ENCODE assay signal across 24 cellular contexts in genomic region chr5:143343042-143343441, GRCh38.
DNase-seq lines count a peak whose midpoint lies in the region; ATAC-seq and TF ChIP-seq lines count a peak whose summit lies in the region.
"Had no signal": no experiment of that assay in that cellular context is flagged by ENCODE, and none has a peak within 500 bp of the region (broad histone marks: within the 10 kb centered on the region; RNA-seq: fewer than 3 reads in every experiment).

No MANE protein-coding gene starts in this region.

- intact Hi-C loops in activated CD4-positive, alpha-beta T cell treated with anti-CD3 and anti-CD28 coated beads for 36 hours (cut with DNase I, micrococcal nuclease): loop anchor here (2.0 to 5.0 kb wide), 2 partner anchors 62 to 94 kb away; no protein-coding TSS in a partner anchor

- H3K79me2 ChIP-seq in GM23338 (replicated peaks; ENCODE audit: insufficient read depth): no peaks in the 10 kb centered on the region

- no peaks in the 10 kb centered on the region for H3K27me3 ChIP-seq in GM23338 (ENCODE audit: insufficient read depth)
- H3K27me3 ChIP-seq: Peyer's patch, tibial nerve had no signal

- H3K4me1 ChIP-seq in GM23338 (ENCODE audit: insufficient read depth): 0 out of 2 replicates have a peak, but pooled peaks cover 3% of the 10 kb centered on the region

- H3K4me3 Mint-ChIP-seq in activated CD4-positive, alpha-beta T cell treated with anti-CD3 and anti-CD28 coated beads for 36 hours: no peak overlapping the region
- no peak overlapping the region for H3K4me3 Mint-ChIP-seq in GM23338
- no peak overlapping the region for H3K4me3 Mint-ChIP-seq in activated naive CD8-positive, alpha-beta T cell
- H3K4me3 Mint-ChIP-seq in memory B cell: no peak overlapping the region
- H3K4me3 Mint-ChIP-seq: activated naive CD8-positive, alpha-beta T cell treated with anti-CD3 and anti-CD28 coated beads, Interleukin-2, amount 10 ng/mL, durations not matched to agents 7 days and 5 days; CD4-positive, alpha-beta T cell; HFFc6 had no signal

- no peak for TF ChIP-seq CTCF in GM23338 (conservative IDR thresholded peaks at IDR 0.05; ENCODE audit: low read depth in 2 of 2)

- H2AFZ ChIP-seq in GM23338: no peak overlapping the region

- no peaks in the 10 kb centered on the region for H3K9me2 ChIP-seq in GM23338 (ENCODE audit: insufficient read depth)

- DNase-seq in activated CD4-positive, alpha-beta T cell treated with anti-CD3 and anti-CD28 coated beads for 36 hours: no peak
- DNase-seq in activated CD4-positive, alpha-beta T cell treated with anti-CD3 and anti-CD28 coated beads for 4 hours: no peak
- DNase-seq in GM23338 (ENCODE audit: low spot score) (peak; percentile 7), memory B cell (ENCODE audit: low spot score in 2 of 2) (no peak), anterior cingulate cortex (lab: John Stamatoyannopoulos, UW) (no peak)
- no peak for DNase-seq in NK-92 treated with Interleukin-12 subunit alpha and Interleukin-12 subunit beta, amount 100 ng/mL, for 24 hours (lab: John Stamatoyannopoulos, UW)
- DNase-seq: activated naive CD8-positive, alpha-beta T cell treated with anti-CD3 and anti-CD28 coated beads, Interleukin-2, amount 10 ng/mL, durations not matched to agents 7 days and 5 days; CD4-positive, alpha-beta T cell; central memory CD4-positive, alpha-beta T cell; HFFc6; kidney; lower lobe of right lung; NCI-H1105; NCI-H187 treated with DMSO at 0.1 percent for 48 hours; NCI-H524 treated with DMSO at 0.1 percent for 48 hours; Peyer's patch; stimulated activated naive CD8-positive, alpha-beta T cell treated with anti-CD3 and anti-CD28 coated beads, Interleukin-15, Interleukin-2, amounts not matched to agents 100 U/mL and 50 U/mL, for 24 hours; SW 1271; T-helper 9 cell; WERI-Rb-1 had no signal

- CTCF ChIA-PET in activated CD4-positive, alpha-beta T cell treated with anti-CD3 and anti-CD28 coated beads for 36 hours (lab: Charles Lee): interaction anchor here (0.9 to 1.0 kb wide), 2 partner anchors 23 to 67 kb away, joined by 3 read pairs; no protein-coding TSS in a partner anchor

- H3K4me3 ChIP-seq in GM23338: no peak overlapping the region
- H3K4me3 ChIP-seq: lower lobe of right lung, Peyer's patch, tibial nerve had no signal

- POLR2A ChIA-PET in activated CD4-positive, alpha-beta T cell treated with anti-CD3 and anti-CD28 coated beads for 36 hours (lab: Charles Lee): no interaction called here

- no peak overlapping the region for H3K4me2 ChIP-seq in GM23338

- no peak overlapping the region for H3K27ac ChIP-seq in GM23338 (ENCODE audit: low read depth)
- H3K27ac ChIP-seq: 22Rv1, lower lobe of right lung, Peyer's patch, WERI-Rb-1 had no signal

- H3K27me3 Mint-ChIP-seq in activated CD4-positive, alpha-beta T cell treated with anti-CD3 and anti-CD28 coated beads for 36 hours: no peaks in the 10 kb centered on the region
- no peaks in the 10 kb centered on the region for H3K27me3 Mint-ChIP-seq in GM23338 (ENCODE audit: insufficient read depth, low read depth, poor library complexity)
- H3K27me3 Mint-ChIP-seq in activated naive CD8-positive, alpha-beta T cell: no peaks in the 10 kb centered on the region
- no peaks in the 10 kb centered on the region for H3K27me3 Mint-ChIP-seq in memory B cell
- H3K27me3 Mint-ChIP-seq: activated naive CD8-positive, alpha-beta T cell treated with anti-CD3 and anti-CD28 coated beads, Interleukin-2, amount 10 ng/mL, durations not matched to agents 7 days and 5 days; CD4-positive, alpha-beta T cell had no signal

- H3K4me1 Mint-ChIP-seq in activated CD4-positive, alpha-beta T cell treated with anti-CD3 and anti-CD28 coated beads for 36 hours: peaks cover 61% of the 10 kb centered on the region
- H3K4me1 Mint-ChIP-seq in GM23338 (peaks cover 16% of the 10 kb centered on the region), memory B cell (peaks cover 21% of the 10 kb centered on the region)
- H3K4me1 Mint-ChIP-seq in activated naive CD8-positive, alpha-beta T cell (ENCODE audit: low read depth): peaks cover 50% of the 10 kb centered on the region

- H3K9me3 Mint-ChIP-seq in activated CD4-positive, alpha-beta T cell treated with anti-CD3 and anti-CD28 coated beads for 36 hours (ENCODE audit: low read depth): peaks cover 5% of the 10 kb centered on the region
- H3K9me3 Mint-ChIP-seq in GM23338 (no peaks in the 10 kb centered on the region), memory B cell (no peaks in the 10 kb centered on the region)
- H3K9me3 Mint-ChIP-seq in activated naive CD8-positive, alpha-beta T cell (ENCODE audit: low read depth): no peaks in the 10 kb centered on the region
- H3K9me3 Mint-ChIP-seq: CD4-positive, alpha-beta T cell; HFFc6 had no signal

- peak overlapping the region; percentile 85 for H3K27ac Mint-ChIP-seq in activated CD4-positive, alpha-beta T cell treated with anti-CD3 and anti-CD28 coated beads for 36 hours
- H3K27ac Mint-ChIP-seq in GM23338 (no peak overlapping the region), memory B cell (peak overlapping the region; percentile 20)
- H3K27ac Mint-ChIP-seq in activated naive CD8-positive, alpha-beta T cell: peak overlapping the region; percentile 89
- H3K27ac Mint-ChIP-seq: activated naive CD8-positive, alpha-beta T cell treated with anti-CD3 and anti-CD28 coated beads, Interleukin-2, amount 10 ng/mL, durations not matched to agents 7 days and 5 days; CD4-positive, alpha-beta T cell had no signal

- no peaks in the 10 kb centered on the region for H3K36me3 ChIP-seq in GM23338 (ENCODE audit: insufficient read depth)
- H3K36me3 ChIP-seq: lower lobe of right lung, Peyer's patch, tibial nerve, WERI-Rb-1 had no signal

- peaks cover 27% of the 10 kb centered on the region for H3K36me3 Mint-ChIP-seq in activated CD4-positive, alpha-beta T cell treated with anti-CD3 and anti-CD28 coated beads for 36 hours (ENCODE audit: low read depth)
- H3K36me3 Mint-ChIP-seq in GM23338 (ENCODE audit: low read depth): no peaks in the 10 kb centered on the region; the same call in 2 of the 3 replicates
- H3K36me3 Mint-ChIP-seq in activated naive CD8-positive, alpha-beta T cell: peaks cover 14% of the 10 kb centered on the region
- H3K36me3 Mint-ChIP-seq in memory B cell: peaks cover 6% of the 10 kb centered on the region

- H4K20me1 ChIP-seq in GM23338 (replicated peaks; ENCODE audit: insufficient read depth): no peaks in the 10 kb centered on the region

- no peak for ATAC-seq in activated CD4-positive, alpha-beta T cell treated with anti-CD3 and anti-CD28 coated beads for 36 hours
- no peak for ATAC-seq in GM23338
- ATAC-seq in memory B cell (ENCODE audit: low read depth): no peak
- ATAC-seq in GM21528 (IDR thresholded peaks at IDR 0.05; ENCODE audit: low FRiP score, unreplicated experiment): no peak
- ATAC-seq: lower lobe of right lung had no signal

- no peaks in the 10 kb centered on the region for H3F3A ChIP-seq in GM23338 (replicated peaks; ENCODE audit: low read depth)

TF ChIP-seq in GM23338, 12 proteins besides CTCF, POLR2A, EP300 and RAD21:
- TF ChIP-seq STAT1 (IDR thresholded peaks at IDR 0.05; ENCODE audit: unreplicated experiment): no peak
- no peak for TF ChIP-seq ETS1 (IDR thresholded peaks at IDR 0.05)
TF ChIP-seq in GM23338: peak in this region for 0.
